Comparison of ENCODE assay signal across 16 cellular contexts in the genomic region with DNA sequence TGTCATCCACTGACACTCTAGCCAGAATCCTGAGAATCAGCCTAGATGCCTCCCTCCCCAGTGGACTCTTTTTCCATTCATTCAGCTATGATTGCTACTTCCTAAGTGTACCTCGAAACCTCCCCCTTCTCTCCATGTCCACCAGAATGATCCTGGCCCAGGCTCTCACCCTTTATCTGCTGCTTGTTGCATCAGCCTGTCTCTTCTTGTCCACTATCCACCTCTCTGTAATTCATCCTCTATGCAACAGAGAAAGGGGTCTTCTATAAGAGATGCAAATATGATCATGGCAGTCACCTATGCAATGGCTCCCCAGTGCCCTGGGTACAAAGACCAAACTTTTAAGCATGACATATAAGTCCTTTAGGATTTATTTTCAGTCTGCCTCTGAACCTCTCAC. TPM values are rescaled to one million over a fixed set of nuclear protein-coding genes. Genes with fewer than 3 reads are reported as not detected.
DNase-seq lines count a peak whose midpoint lies in the region; ATAC-seq, FAIRE-seq and TF ChIP-seq lines count a peak whose summit lies in the region.
"Had no signal": no experiment of that assay in that cellular context is flagged by ENCODE, and none has a peak within 500 bp of the region (broad histone marks: within the 10 kb centered on the region; RNA-seq: fewer than 3 reads in every experiment).

No MANE protein-coding gene starts in this region.

- H4K20me1 ChIP-seq in PC-3 (ENCODE audit: low read length) (no peaks in the 10 kb centered on the region), endothelial cell of umbilical vein (replicated peaks; ENCODE audit: control insufficient read depth, extremely low read depth, insufficient read depth, low read length) (no peaks in the 10 kb centered on the region)
- H4K20me1 ChIP-seq: BLaER1 had no signal

- H3K27ac ChIP-seq in breast epithelium (no peak overlapping the region), PC-3 (ENCODE audit: low read length) (no peak overlapping the region), endothelial cell of umbilical vein (ENCODE audit: insufficient read depth, low read depth, low read length) (no peak overlapping the region)
- H3K27ac ChIP-seq: 22Rv1, BLaER1 had no signal

- H3K4me3 Mint-ChIP-seq in MCF 10A (ENCODE audit: unreplicated experiment) (no peak overlapping the region), neural crest cell (no peak overlapping the region)
- H3K4me3 Mint-ChIP-seq: CD8-positive, alpha-beta memory T cell had no signal

- H3K9me2 ChIP-seq in PC-3 (replicated peaks; ENCODE audit: low read length) = no peaks in the 10 kb centered on the region

- H3K27me3 ChIP-seq in breast epithelium = no peaks in the 10 kb centered on the region
- no peaks in the 10 kb centered on the region for H3K27me3 ChIP-seq in PC-3 (ENCODE audit: low read length)
- no peaks in the 10 kb centered on the region for H3K27me3 ChIP-seq in endothelial cell of umbilical vein (ENCODE audit: control insufficient read depth in 2 of 2, insufficient read depth in 2 of 2, low read length in 2 of 2)
- H3K27me3 ChIP-seq: BLaER1 had no signal

- H3K27me3 Mint-ChIP-seq in MCF 10A (ENCODE audit: insufficient read depth, unreplicated experiment) = no peaks in the 10 kb centered on the region
- H3K27me3 Mint-ChIP-seq in neural crest cell (ENCODE audit: low read depth) = no peaks in the 10 kb centered on the region

- H3K4me1 ChIP-seq in breast epithelium = no peaks in the 10 kb centered on the region
- H3K4me1 ChIP-seq in PC-3 (ENCODE audit: insufficient read depth, low read length) = peaks cover 23% of the 10 kb centered on the region
- peaks cover 22% of the 10 kb centered on the region for H3K4me1 ChIP-seq in endothelial cell of umbilical vein (ENCODE audit: control insufficient read depth, extremely low read depth, insufficient read depth, low read length)
- H3K4me1 ChIP-seq: BLaER1, Caco-2 had no signal

- 0 out of 2 replicates have a peak overlapping the region, but pooled peaks have one; percentile 26 for H2AFZ ChIP-seq in PC-3 (ENCODE audit: low read length)
- H2AFZ ChIP-seq in endothelial cell of umbilical vein (ENCODE audit: low read depth, low read length) = no peak overlapping the region

- no peak for TF ChIP-seq CTCF in MCF 10A (IDR thresholded peaks at IDR 0.05; ENCODE audit: unreplicated experiment)
- TF ChIP-seq CTCF in breast epithelium (IDR thresholded peaks at IDR 0.05) = no peak
- TF ChIP-seq CTCF in PC-3 (conservative IDR thresholded peaks at IDR 0.05; ENCODE audit: low read depth, low read length) = no peak
- TF ChIP-seq CTCF in endothelial cell of umbilical vein (IDR thresholded peaks at IDR 0.05; ENCODE audit: extremely low read depth in 1 of 2, insufficient read depth in 1 of 2, low read depth in 1 of 2, low read length in 2 of 2) = no peak
- no peak for TF ChIP-seq CTCF in neural crest cell (conservative IDR thresholded peaks at IDR 0.05)

- CTCF ChIA-PET in MCF 10A (lab: Yijun Ruan, JAX) (interaction anchor here (1.1 kb wide), 1 partner anchor 594 kb away, joined by 3 read pairs; no protein-coding TSS in a partner anchor), PC-3 (lab: Charles Lee) (no interaction called here), endothelial cell of umbilical vein (lab: Charles Lee) (interaction anchor here (1.6 kb wide), 1 partner anchor 23 kb away, joined by 6 read pairs; no protein-coding TSS in a partner anchor)

- DNase-seq in MCF 10A (ENCODE audit: unreplicated experiment) (no peak), breast epithelium (ENCODE audit: low spot score in 2 of 2) (no peak), PC-3 (no peak), endothelial cell of umbilical vein (ENCODE audit: low read depth, low spot score) (no peak), neural crest cell (ENCODE audit: low read depth, low spot score) (no peak), NCI-H2107 treated with DMSO at 0.1 percent for 48 hours (lab: John Stamatoyannopoulos, UW; ENCODE audit: unreplicated experiment) (no peak), SKM-1 (lab: John Stamatoyannopoulos, UW; ENCODE audit: unreplicated experiment) (no peak), Kasumi-1 (lab: John Stamatoyannopoulos, UW) (no peak)
- DNase-seq: AML-193; Caco-2; CD8-positive, alpha-beta memory T cell; DND-41; GF-D8 had no signal

- no peaks in the 10 kb centered on the region for H3K9me3 Mint-ChIP-seq in MCF 10A (ENCODE audit: unreplicated experiment)
- no peaks in the 10 kb centered on the region for H3K9me3 Mint-ChIP-seq in neural crest cell
- H3K9me3 Mint-ChIP-seq: CD8-positive, alpha-beta memory T cell had no signal

- no peak for FAIRE-seq in endothelial cell of umbilical vein (lab: Jason Lieb, UNC)
- FAIRE-seq: H1 had no signal

- H3K27ac Mint-ChIP-seq in MCF 10A (ENCODE audit: low read depth, unreplicated experiment) (peak overlapping the region; percentile 0), neural crest cell (ENCODE audit: unreplicated experiment) (peak overlapping the region; percentile 29)

- H3K36me3 ChIP-seq in breast epithelium = no peaks in the 10 kb centered on the region
- H3K36me3 ChIP-seq in PC-3 (ENCODE audit: low read depth, low read length) = no peaks in the 10 kb centered on the region
- no peaks in the 10 kb centered on the region for H3K36me3 ChIP-seq in endothelial cell of umbilical vein (ENCODE audit: control insufficient read depth in 2 of 2, extremely low read depth in 1 of 2, insufficient read depth in 2 of 2, low read length in 2 of 2)
- H3K36me3 ChIP-seq: BLaER1 had no signal

- dilution Hi-C loops in endothelial cell of umbilical vein (cut with MboI; ENCODE audit: extremely low pct_ligation_motif_present, low sequenced_read_pairs) = no loop called here

- ATAC-seq in PC-3 = no peak

- no peaks in the 10 kb centered on the region for H3K9me1 ChIP-seq in endothelial cell of umbilical vein (replicated peaks; ENCODE audit: control insufficient read depth, extremely low read depth, insufficient read depth, low read length)

- H3K36me3 Mint-ChIP-seq in MCF 10A (ENCODE audit: insufficient read depth, unreplicated experiment) (peaks cover 3% of the 10 kb centered on the region), neural crest cell (ENCODE audit: low read depth) (no peaks in the 10 kb centered on the region)
- H3K36me3 Mint-ChIP-seq: CD8-positive, alpha-beta memory T cell had no signal

- no peak for TF ChIP-seq POLR2A in breast epithelium (IDR thresholded peaks at IDR 0.05)
- TF ChIP-seq POLR2A in endothelial cell of umbilical vein (IDR thresholded peaks at IDR 0.05; ENCODE audit: low read depth, low read length) = no peak

- no peaks in the 10 kb centered on the region for H3K79me2 ChIP-seq in PC-3 (ENCODE audit: low read length)
- no peaks in the 10 kb centered on the region for H3K79me2 ChIP-seq in endothelial cell of umbilical vein (ENCODE audit: control insufficient read depth, insufficient read depth, low read length)

- H3K4me1 Mint-ChIP-seq in MCF 10A (ENCODE audit: insufficient read depth, unreplicated experiment) (peaks cover 14% of the 10 kb centered on the region), neural crest cell (peaks cover 11% of the 10 kb centered on the region)

- no peaks in the 10 kb centered on the region for H3F3A ChIP-seq in PC-3 (ENCODE audit: low read length, unreplicated experiment)

- H3K4me2 ChIP-seq in PC-3 (ENCODE audit: low read length) = 0 out of 2 replicates have a peak overlapping the region, but pooled peaks have one; percentile 10
- no peak overlapping the region for H3K4me2 ChIP-seq in endothelial cell of umbilical vein (ENCODE audit: insufficient read depth, low read length)
- H3K4me2 ChIP-seq: BLaER1 had no signal

- intact Hi-C loops in MCF 10A (cut with micrococcal nuclease) = loop anchor here (10.0 kb wide), 1 partner anchor 1199 kb away; no protein-coding TSS in a partner anchor
- intact Hi-C loops in breast epithelium (cut with DNase I; ENCODE audit: low total_unique reads) = no loop called here
- intact Hi-C loops in PC-3 (cut with micrococcal nuclease) = no loop called here
- intact Hi-C loops in endothelial cell of umbilical vein (cut with micrococcal nuclease) = no loop called here

- H3K9ac ChIP-seq in PC-3 (ENCODE audit: low read length) (no peak overlapping the region), endothelial cell of umbilical vein (replicated peaks; ENCODE audit: extremely low read depth, insufficient read depth, low read length) (no peak overlapping the region)
- H3K9ac ChIP-seq: BLaER1 had no signal

- H3K9me3 ChIP-seq in breast epithelium (no peaks in the 10 kb centered on the region), PC-3 (ENCODE audit: low read length) (no peaks in the 10 kb centered on the region), endothelial cell of umbilical vein (replicated peaks; ENCODE audit: control insufficient read depth, insufficient read depth, low read length) (no peaks in the 10 kb centered on the region)
- H3K9me3 ChIP-seq: BLaER1, Caco-2 had no signal

- BruUV-seq in MCF 10A (replicated peaks; lab: Mats Ljungman, UMichigan) (no TSS peak), PC-3 (replicated peaks; lab: Mats Ljungman, UMichigan) (no TSS peak), endothelial cell of umbilical vein (replicated peaks; lab: Mats Ljungman, UMichigan) (TSS peak; percentile 45)

- no peak overlapping the region for H3K4me3 ChIP-seq in breast epithelium
- H3K4me3 ChIP-seq in PC-3 (ENCODE audit: low read length) = no peak overlapping the region
- H3K4me3 ChIP-seq in endothelial cell of umbilical vein (replicated peaks in 1 of 3; ENCODE audit: insufficient read depth in 1 of 3, low read depth in 1 of 3, low read length in 3 of 3) = no peak overlapping the region
- H3K4me3 ChIP-seq: BLaER1 had no signal

- POLR2A ChIA-PET in MCF 10A (lab: Yijun Ruan, JAX) = no interaction called here
- POLR2A ChIA-PET in PC-3 (lab: Charles Lee; ENCODE audit: unreplicated experiment) = no interaction called here
- POLR2A ChIA-PET in endothelial cell of umbilical vein (lab: Charles Lee) = no interaction called here

RNA-seq across cellular contexts. Expression of gene JUN, which starts 37.7 kb away (rescaled TPM):
- total RNA-seq in MCF 10A (2022) (60.6 and 71.5 TPM in 2 replicates), breast epithelium (100 to 1,000 TPM; 119 to 880 (median 379) TPM), PC-3 (2014; rRNA removed) (73.6 and 95.1 TPM in 2 replicates), endothelial cell of umbilical vein (81.1 and 88.3 TPM in 2 replicates), neural crest cell (28.7 and 29.0 TPM in 2 replicates)
- 80.0 and 89.3 TPM in 2 replicates for polyA plus RNA-seq in endothelial cell of umbilical vein
- 57.8 and 84.1 TPM in 2 replicates for polyA plus RNA-seq in endothelial cell of umbilical vein (2011; cell fraction: cytosol; rRNA removed)
- polyA plus RNA-seq in endothelial cell of umbilical vein (2011; cell fraction: nucleus; rRNA removed) = 130 and 140 TPM in 2 replicates
- polyA plus RNA-seq in endothelial cell of umbilical vein (2012) = 67.6 and 99.1 TPM in 2 replicates
- polyA minus RNA-seq in endothelial cell of umbilical vein = 50.1 and 61.0 TPM in 2 replicates
- 12.2 TPM for polyA minus RNA-seq in endothelial cell of umbilical vein (2011; cell fraction: cytosol; rRNA and poly(A)+ RNA removed)
- polyA minus RNA-seq in endothelial cell of umbilical vein (2011; cell fraction: nucleus; rRNA and poly(A)+ RNA removed) = 92.9 and 191 TPM in 2 replicates

RNA-seq across cellular contexts. Expression of gene MYSM1, which starts 46.3 kb away (rescaled TPM):
- total RNA-seq in MCF 10A (2022) (22.0 and 25.0 TPM in 2 replicates), breast epithelium (10 to 100 TPM; 24.8 to 54.0 (median 52.4) TPM), PC-3 (2014; rRNA removed) (18.3 and 26.1 TPM in 2 replicates), endothelial cell of umbilical vein (31.8 and 36.5 TPM in 2 replicates), neural crest cell (44.0 and 44.8 TPM in 2 replicates)
- 5.7 and 8.2 TPM in 2 replicates for polyA plus RNA-seq in endothelial cell of umbilical vein
- polyA plus RNA-seq in endothelial cell of umbilical vein (2011; cell fraction: cytosol; rRNA removed) = 2.9 and 3.4 TPM in 2 replicates
- 38.0 and 50.2 TPM in 2 replicates for polyA plus RNA-seq in endothelial cell of umbilical vein (2011; cell fraction: nucleus; rRNA removed)
- 9.0 and 15.2 TPM in 2 replicates for polyA plus RNA-seq in endothelial cell of umbilical vein (2012)
- 17.0 and 17.3 TPM in 2 replicates for polyA minus RNA-seq in endothelial cell of umbilical vein
- 2.3 TPM for polyA minus RNA-seq in endothelial cell of umbilical vein (2011; cell fraction: cytosol; rRNA and poly(A)+ RNA removed)
- polyA minus RNA-seq in endothelial cell of umbilical vein (2011; cell fraction: nucleus; rRNA and poly(A)+ RNA removed) = 37.4 and 47.6 TPM in 2 replicates
